ENCODE assay signal across 10 cellular contexts in genomic region chr22:37233371-37233750, GRCh38. TPM values are rescaled to one million over a fixed set of nuclear protein-coding genes. Genes with fewer than 3 reads are reported as not detected.
DNase-seq lines count a peak whose midpoint lies in the region; ATAC-seq and TF ChIP-seq lines count a peak whose summit lies in the region.
"Not testable (repeated sequence)": the region's sequence is repeated elsewhere in the genome, so short reads cannot be mapped to it uniquely, and the experiment has no call there.
"Had no signal": no experiment of that assay in that cellular context is flagged by ENCODE, and none has a peak within 500 bp of the region (broad histone marks: within the 10 kb centered on the region; RNA-seq: fewer than 3 reads in every experiment).

No MANE protein-coding gene starts in this region.

- H3K27me3 ChIP-seq in CD4-positive, alpha-beta T cell (ENCODE audit: control insufficient read depth, insufficient read depth, low read length); OCI-LY1 (ENCODE audit: insufficient read depth, low read length): not testable (repeated sequence)

- H3K9me3 Mint-ChIP-seq in CD4-positive, alpha-beta T cell; activated CD4-positive, alpha-beta T cell treated with anti-CD3 and anti-CD28 coated beads, Interleukin-2, amount 10 ng/mL, durations not matched to agents 24 days and 14 days; activated T-helper 1 cell treated with anti-CD3 and anti-CD28 coated beads, Interleukin-12 subunit alpha, Interleukin-12 subunit beta, Interleukin-2, Interleukin-4 antibody, amounts not matched to agents 30 ng/mL and 10 ng/mL and 1 ng/mL, durations not matched to agents 14 hours and 24 hours and 36 hours; activated naive CD8-positive, alpha-beta T cell treated with anti-CD3 and anti-CD28 coated beads, Interleukin-2, amount 50 U/mL, for 24 hours; naive B cell: not testable (repeated sequence)

- peak overlapping the region; percentile 63 for H3K4me3 Mint-ChIP-seq in CD4-positive, alpha-beta T cell
- H3K4me3 Mint-ChIP-seq in activated CD4-positive, alpha-beta T cell treated with anti-CD3 and anti-CD28 coated beads, Interleukin-2, amount 10 ng/mL, durations not matched to agents 24 days and 14 days: peak overlapping the region; percentile 99
- peak overlapping the region; percentile 67 for H3K4me3 Mint-ChIP-seq in activated T-helper 1 cell treated with anti-CD3 and anti-CD28 coated beads, Interleukin-12 subunit alpha, Interleukin-12 subunit beta, Interleukin-2, Interleukin-4 antibody, amounts not matched to agents 30 ng/mL and 10 ng/mL and 1 ng/mL, durations not matched to agents 14 hours and 24 hours and 36 hours
- H3K4me3 Mint-ChIP-seq in activated naive CD8-positive, alpha-beta T cell treated with anti-CD3 and anti-CD28 coated beads, Interleukin-2, amount 50 U/mL, for 24 hours: peak overlapping the region; percentile 90
- peak overlapping the region in 5 of 8 donors; percentile 21 to 62 (median 25) for H3K4me3 Mint-ChIP-seq in naive B cell

- H3K4me1 ChIP-seq in OCI-LY1 (ENCODE audit: insufficient read depth, low read length, severe bottlenecking): peaks cover 87% of the 10 kb centered on the region

- not testable (repeated sequence) for H3K4me2 ChIP-seq in OCI-LY1 (ENCODE audit: low read length)

- POLR2A ChIA-PET in CD4-positive, alpha-beta T cell (lab: Charles Lee): interaction anchor here (0.6 to 7.6 kb wide), 4 partner anchors 9 to 374 kb away, joined by 3 to 132 read pairs (median 26); no protein-coding TSS in a partner anchor

- H2AFZ ChIP-seq in OCI-LY1 (ENCODE audit: low read length): not testable (repeated sequence)

- peaks cover 96% of the 10 kb centered on the region for H3K36me3 Mint-ChIP-seq in CD4-positive, alpha-beta T cell (ENCODE audit: low read depth)
- H3K36me3 Mint-ChIP-seq in activated CD4-positive, alpha-beta T cell treated with anti-CD3 and anti-CD28 coated beads, Interleukin-2, amount 10 ng/mL, durations not matched to agents 24 days and 14 days (ENCODE audit: low read depth): peaks cover 88% of the 10 kb centered on the region
- peaks cover 78% of the 10 kb centered on the region for H3K36me3 Mint-ChIP-seq in activated T-helper 1 cell treated with anti-CD3 and anti-CD28 coated beads, Interleukin-12 subunit alpha, Interleukin-12 subunit beta, Interleukin-2, Interleukin-4 antibody, amounts not matched to agents 30 ng/mL and 10 ng/mL and 1 ng/mL, durations not matched to agents 14 hours and 24 hours and 36 hours (ENCODE audit: low read depth)
- peaks cover 79% of the 10 kb centered on the region for H3K36me3 Mint-ChIP-seq in activated naive CD8-positive, alpha-beta T cell treated with anti-CD3 and anti-CD28 coated beads, Interleukin-2, amount 50 U/mL, for 24 hours (ENCODE audit: low read depth)
- peaks cover 5 to 30% of the 10 kb centered on the region in 2 donors for H3K36me3 Mint-ChIP-seq in naive B cell

- not testable (repeated sequence) for H3K9ac ChIP-seq in OCI-LY1 (ENCODE audit: low read length)

- H3K4me1 Mint-ChIP-seq in CD4-positive, alpha-beta T cell (ENCODE audit: low read depth): peaks cover 99% of the 10 kb centered on the region
- H3K4me1 Mint-ChIP-seq in activated CD4-positive, alpha-beta T cell treated with anti-CD3 and anti-CD28 coated beads, Interleukin-2, amount 10 ng/mL, durations not matched to agents 24 days and 14 days: peaks cover 90% of the 10 kb centered on the region
- H3K4me1 Mint-ChIP-seq in activated T-helper 1 cell treated with anti-CD3 and anti-CD28 coated beads, Interleukin-12 subunit alpha, Interleukin-12 subunit beta, Interleukin-2, Interleukin-4 antibody, amounts not matched to agents 30 ng/mL and 10 ng/mL and 1 ng/mL, durations not matched to agents 14 hours and 24 hours and 36 hours (ENCODE audit: low read depth): peaks cover 99% of the 10 kb centered on the region
- H3K4me1 Mint-ChIP-seq in activated naive CD8-positive, alpha-beta T cell treated with anti-CD3 and anti-CD28 coated beads, Interleukin-2, amount 50 U/mL, for 24 hours: peaks cover 99% of the 10 kb centered on the region
- H3K4me1 Mint-ChIP-seq in naive B cell: peaks cover 90 to 98% (median 98%) of the 10 kb centered on the region in 3 donors

- peak overlapping the region; percentile 90 for H3K27ac ChIP-seq in CD4-positive, alpha-beta T cell (ENCODE audit: low read depth, low read length)
- H3K27ac ChIP-seq in OCI-LY1 (ENCODE audit: low read depth, low read length, poor library complexity, severe bottlenecking): peak overlapping the region; percentile 88

- DNase-seq in CD4-positive, alpha-beta T cell; activated CD4-positive, alpha-beta T cell treated with anti-CD3 and anti-CD28 coated beads, Interleukin-2, amount 10 ng/mL, durations not matched to agents 24 days and 14 days; activated T-helper 1 cell treated with anti-CD3 and anti-CD28 coated beads, Interleukin-12 subunit alpha, Interleukin-12 subunit beta, Interleukin-2, Interleukin-4 antibody, amounts not matched to agents 30 ng/mL and 10 ng/mL and 1 ng/mL, durations not matched to agents 14 hours and 24 hours and 36 hours (ENCODE audit: low spot score); activated naive CD8-positive, alpha-beta T cell treated with anti-CD3 and anti-CD28 coated beads, Interleukin-2, amount 50 U/mL, for 24 hours; naive B cell: not testable (repeated sequence)
- DNase-seq in stimulated activated CD8-positive, alpha-beta memory T cell treated with anti-CD3 and anti-CD28 coated beads, Interleukin-4, amount 100 ng/mL, for 48 hours: peak; percentile 33

- CTCF ChIA-PET in CD4-positive, alpha-beta T cell (lab: Charles Lee): interaction anchor here (1.6 to 5.9 kb wide), 2 partner anchors 10 to 34 kb away, joined by 4 to 43 read pairs; no protein-coding TSS in a partner anchor

- H3K27me3 Mint-ChIP-seq in CD4-positive, alpha-beta T cell; activated CD4-positive, alpha-beta T cell treated with anti-CD3 and anti-CD28 coated beads, Interleukin-2, amount 10 ng/mL, durations not matched to agents 24 days and 14 days; activated T-helper 1 cell treated with anti-CD3 and anti-CD28 coated beads, Interleukin-12 subunit alpha, Interleukin-12 subunit beta, Interleukin-2, Interleukin-4 antibody, amounts not matched to agents 30 ng/mL and 10 ng/mL and 1 ng/mL, durations not matched to agents 14 hours and 24 hours and 36 hours (ENCODE audit: insufficient read depth); activated naive CD8-positive, alpha-beta T cell treated with anti-CD3 and anti-CD28 coated beads, Interleukin-2, amount 50 U/mL, for 24 hours; naive B cell: not testable (repeated sequence)

- not testable (repeated sequence) for TF ChIP-seq CTCF in CD4-positive, alpha-beta T cell (IDR thresholded peaks at IDR 0.05); OCI-LY1 (IDR thresholded peaks at IDR 0.05; ENCODE audit: low read length)

- intact Hi-C loops in CD4-positive, alpha-beta T cell (cut with DNase I, micrococcal nuclease): not testable (repeated sequence)
- intact Hi-C loops in activated CD4-positive, alpha-beta T cell treated with anti-CD3 and anti-CD28 coated beads, Interleukin-2, amount 10 ng/mL, durations not matched to agents 24 days and 14 days (cut with micrococcal nuclease): loop anchor here (5.0 to 10.0 kb wide), 2 partner anchors 39 to 899 kb away; no protein-coding TSS in a partner anchor
- intact Hi-C loops in activated T-helper 1 cell treated with anti-CD3 and anti-CD28 coated beads, Interleukin-12 subunit alpha, Interleukin-12 subunit beta, Interleukin-2, Interleukin-4 antibody, amounts not matched to agents 30 ng/mL and 10 ng/mL and 1 ng/mL, durations not matched to agents 14 hours and 24 hours and 36 hours (cut with micrococcal nuclease): loop anchor here (10.0 kb wide), 2 partner anchors 869 to 1471 kb away; partner anchors contain the start of genes GTPBP1 and JOSD1

- H3K27ac Mint-ChIP-seq in CD4-positive, alpha-beta T cell: peak overlapping the region; percentile 97
- peak overlapping the region; percentile 93 for H3K27ac Mint-ChIP-seq in activated CD4-positive, alpha-beta T cell treated with anti-CD3 and anti-CD28 coated beads, Interleukin-2, amount 10 ng/mL, durations not matched to agents 24 days and 14 days
- H3K27ac Mint-ChIP-seq in activated T-helper 1 cell treated with anti-CD3 and anti-CD28 coated beads, Interleukin-12 subunit alpha, Interleukin-12 subunit beta, Interleukin-2, Interleukin-4 antibody, amounts not matched to agents 30 ng/mL and 10 ng/mL and 1 ng/mL, durations not matched to agents 14 hours and 24 hours and 36 hours: peak overlapping the region; percentile 91
- H3K27ac Mint-ChIP-seq in activated naive CD8-positive, alpha-beta T cell treated with anti-CD3 and anti-CD28 coated beads, Interleukin-2, amount 50 U/mL, for 24 hours: peak overlapping the region; percentile 96
- H3K27ac Mint-ChIP-seq in naive B cell: peak overlapping the region in 5 of 6 donors; percentile 6 to 97 (median 93)

- H3K9me3 ChIP-seq in CD4-positive, alpha-beta T cell (ENCODE audit: control insufficient read depth, low read length); OCI-LY1 (ENCODE audit: low read length): not testable (repeated sequence)

- not testable (repeated sequence) for H3K79me2 ChIP-seq in OCI-LY1 (ENCODE audit: insufficient read depth, low read length)

- not testable (repeated sequence) for H3F3A ChIP-seq in OCI-LY1 (ENCODE audit: insufficient read depth, low read length)

- not testable (repeated sequence) for H3K4me3 ChIP-seq in OCI-LY1 (ENCODE audit: low read depth, low read length, poor library complexity, severe bottlenecking)

- not testable (repeated sequence) for H3K9me2 ChIP-seq in OCI-LY1 (ENCODE audit: low read depth, low read length)

- H4K20me1 ChIP-seq in OCI-LY1 (ENCODE audit: insufficient read depth, low read length): not testable (repeated sequence)

- ATAC-seq in CD4-positive, alpha-beta T cell (ENCODE audit: poor library complexity); activated naive CD8-positive, alpha-beta T cell treated with anti-CD3 and anti-CD28 coated beads, Interleukin-2, amount 50 U/mL, for 24 hours; naive B cell (ENCODE audit: low read depth in 2 of 2): not testable (repeated sequence)

- H3K36me3 ChIP-seq in OCI-LY1 (ENCODE audit: insufficient read depth, low read length): peaks cover 79% of the 10 kb centered on the region

RNA-seq across cellular contexts. Expression of gene RAC2, which starts 10.7 kb away (rescaled TPM):
- 100 to 1,000 TPM; 174 to 180 TPM for total RNA-seq in CD4-positive, alpha-beta T cell
- total RNA-seq in activated CD4-positive, alpha-beta T cell treated with anti-CD3 and anti-CD28 coated beads, Interleukin-2, amount 10 ng/mL, durations not matched to agents 24 days and 14 days: 519 and 540 TPM in 2 replicates
- 592 and 614 TPM in 2 replicates for total RNA-seq in activated T-helper 1 cell treated with anti-CD3 and anti-CD28 coated beads, Interleukin-12 subunit alpha, Interleukin-12 subunit beta, Interleukin-2, Interleukin-4 antibody, amounts not matched to agents 30 ng/mL and 10 ng/mL and 1 ng/mL, durations not matched to agents 14 hours and 24 hours and 36 hours
- polyA plus RNA-seq in naive B cell (ENCODE audit: low read depth in 6 of 6): 100 to 1,000 TPM; 671 to 842 (median 780) TPM
- total RNA-seq: HepG2 had no signal

RNA-seq across cellular contexts. Expression of gene SSTR3, which starts 21.1 kb away (rescaled TPM):
- total RNA-seq in CD4-positive, alpha-beta T cell: 1 to 10 TPM; 1.9 to 2.1 TPM
- total RNA-seq in activated CD4-positive, alpha-beta T cell treated with anti-CD3 and anti-CD28 coated beads, Interleukin-2, amount 10 ng/mL, durations not matched to agents 24 days and 14 days: 3.5 and 4.0 TPM in 2 replicates
- 2.3 TPM in 2 replicates for total RNA-seq in activated T-helper 1 cell treated with anti-CD3 and anti-CD28 coated beads, Interleukin-12 subunit alpha, Interleukin-12 subunit beta, Interleukin-2, Interleukin-4 antibody, amounts not matched to agents 30 ng/mL and 10 ng/mL and 1 ng/mL, durations not matched to agents 14 hours and 24 hours and 36 hours
- polyA plus RNA-seq in naive B cell (ENCODE audit: low read depth in 6 of 6): under 1 TPM in 5 of 6 donors, not detected in 1; 0.08 to 0.63 (median 0.45) TPM
- total RNA-seq: A673, GM23248 had no signal
- polyA plus RNA-seq: GM23248 had no signal

RNA-seq across cellular contexts. Expression of gene C1QTNF6, which starts 45.3 kb away (rescaled TPM):
- total RNA-seq in CD4-positive, alpha-beta T cell: 10 to 100 TPM; 11.9 to 12.1 TPM
- 6.0 and 6.9 TPM in 2 replicates for total RNA-seq in activated CD4-positive, alpha-beta T cell treated with anti-CD3 and anti-CD28 coated beads, Interleukin-2, amount 10 ng/mL, durations not matched to agents 24 days and 14 days
- total RNA-seq in activated T-helper 1 cell treated with anti-CD3 and anti-CD28 coated beads, Interleukin-12 subunit alpha, Interleukin-12 subunit beta, Interleukin-2, Interleukin-4 antibody, amounts not matched to agents 30 ng/mL and 10 ng/mL and 1 ng/mL, durations not matched to agents 14 hours and 24 hours and 36 hours: 4.8 and 4.9 TPM in 2 replicates
- 1 to 10 TPM in 5 of 6 donors, not detected in 1; 1.1 to 2.0 (median 1.5) TPM for polyA plus RNA-seq in naive B cell (ENCODE audit: low read depth in 6 of 6)

RNA-seq across cellular contexts. Expression of gene CYTH4, which starts 48.9 kb away (rescaled TPM):
- 100 to 1,000 TPM; 134 to 138 TPM for total RNA-seq in CD4-positive, alpha-beta T cell
- 43.5 and 44.9 TPM in 2 replicates for total RNA-seq in activated CD4-positive, alpha-beta T cell treated with anti-CD3 and anti-CD28 coated beads, Interleukin-2, amount 10 ng/mL, durations not matched to agents 24 days and 14 days
- total RNA-seq in activated T-helper 1 cell treated with anti-CD3 and anti-CD28 coated beads, Interleukin-12 subunit alpha, Interleukin-12 subunit beta, Interleukin-2, Interleukin-4 antibody, amounts not matched to agents 30 ng/mL and 10 ng/mL and 1 ng/mL, durations not matched to agents 14 hours and 24 hours and 36 hours: 49.5 and 57.1 TPM in 2 replicates
- 10 to 100 TPM; 29.3 to 74.9 (median 46.1) TPM for polyA plus RNA-seq in naive B cell (ENCODE audit: low read depth in 6 of 6)
- total RNA-seq: A673, GM23248, HepG2 had no signal
- polyA plus RNA-seq: GM23248, HepG2 had no signal

Comparison
In these comparisons a context has a peak if more than half of its experiments do, and no peak if none do; other contexts are left out.
1. H3K4me3 Mint-ChIP-seq: peak in every context shown above with its lines; median percentile 99 in activated CD4-positive, alpha-beta T cell treated with anti-CD3 and anti-CD28 coated beads, Interleukin-2, amount 10 ng/mL, durations not matched to agents 24 days and 14 days; 90 in activated naive CD8-positive, alpha-beta T cell treated with anti-CD3 and anti-CD28 coated beads, Interleukin-2, amount 50 U/mL, for 24 hours; 67 in activated T-helper 1 cell treated with anti-CD3 and anti-CD28 coated beads, Interleukin-12 subunit alpha, Interleukin-12 subunit beta, Interleukin-2, Interleukin-4 antibody, amounts not matched to agents 30 ng/mL and 10 ng/mL and 1 ng/mL, durations not matched to agents 14 hours and 24 hours and 36 hours; 63 in CD4-positive, alpha-beta T cell; 25 in naive B cell.